In genomic region chr7:25945608-25946007, GRCh38 we compare ENCODE assay signal across 31 cellular contexts.
"Had no signal": no experiment of that assay in that cellular context is flagged by ENCODE, and none has a peak within 500 bp of the region (broad histone marks: within the 10 kb centered on the region; RNA-seq: fewer than 3 reads in every experiment).

No MANE protein-coding gene starts in this region.

- DNase-seq: activated CD4-positive, alpha-beta T cell treated with anti-CD3 and anti-CD28 coated beads for 48 hours; activated CD4-positive, alpha-beta T cell treated with anti-CD3 and anti-CD28 coated beads, Interleukin-2, amount 50 U/mL, for 48 hours; activated CD8-positive, alpha-beta memory T cell treated with anti-CD3 and anti-CD28 coated beads for 24 hours; activated CD8-positive, alpha-beta memory T cell treated with anti-CD3 and anti-CD28 coated beads, Interleukin-2, amount 50 U/mL, for 4 hours; activated gamma-delta T cell; activated naive CD4-positive, alpha-beta T cell treated with anti-CD3 and anti-CD28 coated beads, Interleukin-2, amount 50 U/mL, for 16 hours; activated T-cell treated with anti-CD3 and anti-CD28 coated beads, Interleukin-2, amount 50 U/mL, for 24 hours; amniotic stem cell; central memory CD4-positive, alpha-beta T cell; dermis blood vessel endothelial cell; effector CD4-positive, alpha-beta T cell; kidney; mammary epithelial cell; naive B cell; nephron progenitor cell; psoas muscle; sigmoid colon; stimulated activated CD4-positive, alpha-beta T cell treated with anti-CD3 and anti-CD28 coated beads, Interleukin-2, amount 100 ng/mL, for 24 hours; stimulated activated naive B cell treated with anti-CD40 and anti-IgM and Interleukin-4, amounts not matched to agents 10 μg/mL and 1 μg/mL and 100 μg/mL, for 72 hours; SW 1271; T-helper 9 cell; WERI-Rb-1 had no signal

- H3K79me2 ChIP-seq: parathyroid adenoma had no signal

- H3K4me3 ChIP-seq: gastroesophageal sphincter, hepatocyte, psoas muscle, sigmoid colon, smooth muscle cell, tibial nerve had no signal

- H3K9ac ChIP-seq: parathyroid adenoma had no signal

- H3K27ac Mint-ChIP-seq: activated T-cell treated with anti-CD3 and anti-CD28 coated beads, Interleukin-2, amount 50 U/mL, for 24 hours; naive B cell; nephron progenitor cell; stimulated activated naive B cell treated with anti-CD40 and anti-IgM and Interleukin-4, amounts not matched to agents 10 μg/mL and 1 μg/mL and 100 μg/mL, for 72 hours; T-helper 1 cell treated with Interleukin-12 subunit alpha and Interleukin-12 subunit beta and Interleukin-4 antibody, amounts not matched to agents 30 μg/mL and 1 μg/mL, for 36 hours had no signal

- H3K4me3 Mint-ChIP-seq: activated T-cell treated with anti-CD3 and anti-CD28 coated beads, Interleukin-2, amount 50 U/mL, for 24 hours; naive B cell; nephron progenitor cell; stimulated activated naive B cell treated with anti-CD40 and anti-IgM and Interleukin-4, amounts not matched to agents 10 μg/mL and 1 μg/mL and 100 μg/mL, for 72 hours; T-helper 1 cell treated with Interleukin-12 subunit alpha and Interleukin-12 subunit beta and Interleukin-4 antibody, amounts not matched to agents 30 μg/mL and 1 μg/mL, for 36 hours had no signal

- H3K27ac ChIP-seq: gastroesophageal sphincter, hepatocyte, parathyroid adenoma, psoas muscle, sigmoid colon, tibial nerve, WERI-Rb-1 had no signal

- H3K27me3 ChIP-seq: hepatocyte had no signal

- ATAC-seq: activated CD4-positive, CD25-positive, alpha-beta regulatory T cell treated with anti-CD3 and anti-CD28 coated beads, Interleukin-2, amount 50 U/mL, for 24 hours; gastroesophageal sphincter; psoas muscle; stimulated activated naive B cell treated with anti-CD40 and anti-IgM and Interleukin-4, amounts not matched to agents 10 μg/mL and 1 μg/mL and 100 μg/mL, for 72 hours had no signal

- H3K36me3 ChIP-seq: gastroesophageal sphincter, sigmoid colon, tibial nerve, WERI-Rb-1 had no signal

- H3K4me2 ChIP-seq: hepatocyte, smooth muscle cell had no signal

- H3K4me1 ChIP-seq: parathyroid adenoma, psoas muscle had no signal

- H3K9me3 ChIP-seq: gastroesophageal sphincter, psoas muscle, sigmoid colon, tibial nerve had no signal

- H3K36me3 Mint-ChIP-seq: naive B cell; stimulated activated naive B cell treated with anti-CD40 and anti-IgM and Interleukin-4, amounts not matched to agents 10 μg/mL and 1 μg/mL and 100 μg/mL, for 72 hours had no signal

- FAIRE-seq: astrocyte, kidney, TTC549 had no signal

- H3K9me3 Mint-ChIP-seq: activated T-cell treated with anti-CD3 and anti-CD28 coated beads, Interleukin-2, amount 50 U/mL, for 24 hours; nephron progenitor cell; stimulated activated naive B cell treated with anti-CD40 and anti-IgM and Interleukin-4, amounts not matched to agents 10 μg/mL and 1 μg/mL and 100 μg/mL, for 72 hours had no signal

- H2AFZ ChIP-seq: hepatocyte, parathyroid adenoma had no signal
